9 cellular contexts compared by ENCODE assay signal in genomic region chr1:155012052-155012546, GRCh38. TPM values are rescaled to one million over a fixed set of nuclear protein-coding genes. Genes with fewer than 3 reads are reported as not detected.
DNase-seq lines count a peak whose midpoint lies in the region; ATAC-seq and TF ChIP-seq lines count a peak whose summit lies in the region.
"Had no signal": no experiment of that assay in that cellular context is flagged by ENCODE, and none has a peak within 500 bp of the region (broad histone marks: within the 10 kb centered on the region; RNA-seq: fewer than 3 reads in every experiment).

No MANE protein-coding gene starts in this region.

- no peak for TF ChIP-seq CTCF in astrocyte of the spinal cord (IDR thresholded peaks at IDR 0.05; ENCODE audit: low read depth, low read length)
- no peak for TF ChIP-seq CTCF in stomach (IDR thresholded peaks at IDR 0.05)

- H3K27me3 ChIP-seq in iPS-20b (ENCODE audit: insufficient read depth, low read length) (no peaks in the 10 kb centered on the region), stomach (no peaks in the 10 kb centered on the region)

- intact Hi-C loops in stomach (cut with DNase I; ENCODE audit: low total_unique reads): loop anchor here (10.0 kb wide), 1 partner anchor 47 kb away; the partner anchor contains the start of gene PYGO2

- H3K9me3 ChIP-seq in iPS-20b (ENCODE audit: insufficient read depth, low read depth, low read length) (no peaks in the 10 kb centered on the region), stomach (no peaks in the 10 kb centered on the region)

- TF ChIP-seq POLR2A in stomach (IDR thresholded peaks at IDR 0.05): no peak

- TF ChIP-seq EP300 in stomach (IDR thresholded peaks at IDR 0.05): no peak

- peak overlapping the region; percentile 66; the same call in 1 of the 2 replicates for H3K9ac ChIP-seq in iPS-20b (ENCODE audit: low read depth, low read length)

- 12 to 32% (median 15%) methylated on average over 9 of the region's 9 CpGs for WGBS in stomach, 5 donors

- DNase-seq in GF-D8 (lab: John Stamatoyannopoulos, UW) (peak; percentile 57), NCI-H2227 (lab: John Stamatoyannopoulos, UW; ENCODE audit: unreplicated experiment) (peak; percentile 95), astrocyte of the spinal cord (ENCODE audit: low read depth, low spot score) (peak; percentile 24), stomach (peak; percentile 70), DMS153 (lab: John Stamatoyannopoulos, UW) (no peak)
- DNase-seq: naive B cell had no signal

- H3K4me3 ChIP-seq in astrocyte of the spinal cord (ENCODE audit: low read depth, low read length): no peak overlapping the region
- H3K4me3 ChIP-seq in iPS-20b (ENCODE audit: low read length): peak overlapping the region; percentile 61
- H3K4me3 ChIP-seq in stomach: peak overlapping the region in 1 of 4 donors; percentile 47

- in situ Hi-C loops in astrocyte of the spinal cord (cut with HindIII; ENCODE audit: low sequenced_read_pairs): no loop called here

- peak overlapping the region; percentile 75 for H3K27ac ChIP-seq in iPS-20b (ENCODE audit: low read length)
- H3K27ac ChIP-seq in stomach: peak overlapping the region; percentile 64 to 100 (median 99)

- H3K36me3 ChIP-seq in iPS-20b (ENCODE audit: insufficient read depth, low read depth, low read length) (peaks cover 29% of the 10 kb centered on the region), stomach (peaks cover 28 to 53% (median 44%) of the 10 kb centered on the region in 4 donors)

- H3K4me1 ChIP-seq in iPS-20b (ENCODE audit: insufficient read depth, low read length) (peaks cover 18% of the 10 kb centered on the region; the same call in 1 of the 2 replicates), stomach (peaks cover 78 to 100% (median 95%) of the 10 kb centered on the region in 4 donors)

- ATAC-seq in GM18517 (IDR thresholded peaks at IDR 0.05; ENCODE audit: unreplicated experiment) (no peak), GM21619 (IDR thresholded peaks at IDR 0.05; ENCODE audit: unreplicated experiment) (no peak)

RNA-seq across cellular contexts. Expression of gene ZBTB7B, which starts 9.5 kb away (rescaled TPM):
- total RNA-seq in stomach: 100 to 1,000 TPM in 1 of 5 donors, 10 to 100 TPM in 4; 32.3 to 134 (median 53.9) TPM
- 10 to 100 TPM; 29.6 to 39.5 (median 35.6) TPM for polyA plus RNA-seq in stomach

RNA-seq across cellular contexts. Expression of gene LENEP, which starts 18.7 kb away (rescaled TPM):
- 10 to 100 TPM in 1 of 5 donors, 1 to 10 TPM in 1, not detected in 3; 1.1 to 11.6 TPM for total RNA-seq in stomach
- polyA plus RNA-seq in stomach: not detected

RNA-seq across cellular contexts. Expression of gene DCST2, which starts 21.5 kb away (rescaled TPM):
- total RNA-seq in stomach: 100 to 1,000 TPM in 1 of 5 donors, not detected in 4; 158 TPM
- 1 to 10 TPM; 1.6 to 6.6 (median 6.1) TPM for polyA plus RNA-seq in stomach

RNA-seq across cellular contexts. Expression of gene DCST1, which starts 21.5 kb away (rescaled TPM):
- total RNA-seq in stomach: under 1 TPM in 2 of 5 donors, not detected in 3; 0.18 to 0.89 TPM
- under 1 TPM in 1 of 3 donors, not detected in 2; 0.13 TPM for polyA plus RNA-seq in stomach

RNA-seq across cellular contexts. Expression of gene FLAD1, which starts 29.0 kb away (rescaled TPM):
- 10 to 100 TPM; 14.1 to 76.5 (median 54.8) TPM for total RNA-seq in stomach
- polyA plus RNA-seq in stomach: 10 to 100 TPM; 31.4 to 43.8 (median 40.4) TPM
